13 cellular contexts compared by ENCODE assay signal in the genomic region with DNA sequence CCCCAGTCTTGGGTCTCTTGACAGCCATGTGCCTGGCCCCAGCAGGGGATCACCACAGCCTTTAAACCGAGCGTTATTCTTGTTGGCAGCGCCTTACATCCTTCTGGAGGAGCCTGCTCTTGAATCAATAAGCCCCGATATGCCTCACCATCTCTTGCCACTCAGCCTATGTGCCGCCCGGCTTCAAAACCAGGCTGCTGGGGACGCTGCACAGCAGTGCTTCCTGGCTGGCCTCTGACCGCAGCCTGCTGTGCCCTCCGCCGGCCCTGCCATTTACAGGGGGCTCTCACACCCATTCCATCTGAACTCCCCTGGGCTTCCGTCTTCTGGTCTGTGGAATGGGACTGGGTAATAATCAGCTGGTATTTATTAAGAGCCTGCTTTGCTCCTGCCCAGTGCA. TPM values are rescaled to one million over a fixed set of nuclear protein-coding genes. Genes with fewer than 3 reads are reported as not detected.
A peak's percentile ranks its signal among the peaks of the same experiment; 100 is the strongest.
DNase-seq lines count a peak whose midpoint lies in the region; ATAC-seq and TF ChIP-seq lines count a peak whose summit lies in the region.
"Had no signal": no experiment of that assay in that cellular context is flagged by ENCODE, and none has a peak within 500 bp of the region (broad histone marks: within the 10 kb centered on the region; RNA-seq: fewer than 3 reads in every experiment).

No MANE protein-coding gene starts in this region.

- H3K9me3 ChIP-seq in esophagus (ENCODE audit: control insufficient read depth in 2 of 2, insufficient read depth in 1 of 2, low read depth in 1 of 2, low read length in 1 of 2) = no peaks in the 10 kb centered on the region
- H3K9me3 ChIP-seq: left lung, pancreas had no signal

- H3K4me3 ChIP-seq in esophagus (ENCODE audit: low read depth in 1 of 2, low read length in 2 of 2) = no peak overlapping the region
- H3K4me3 ChIP-seq: GM23248, left lung, pancreas had no signal

- ATAC-seq in GM21825 (IDR thresholded peaks at IDR 0.05; ENCODE audit: unreplicated experiment) (no peak), GM18907 (IDR thresholded peaks at IDR 0.05; ENCODE audit: unreplicated experiment) (no peak)
- ATAC-seq: left lung, pancreas had no signal

- peaks cover 24% of the 10 kb centered on the region for H3K4me1 Mint-ChIP-seq in T-helper 2 cell treated with Interferon-gamma antibody and Interleukin-4, amounts not matched to agents 5 μg/mL and 100 μg/mL, for 36 hours (ENCODE audit: low read depth)
- H3K4me1 Mint-ChIP-seq in type B pancreatic cell (ENCODE audit: unreplicated experiment) = peaks cover 8% of the 10 kb centered on the region

- WGBS in esophagus, 2 donors = 58 to 62% methylated on average over 11 of the region's 11 CpGs

- H3K36me3 ChIP-seq in esophagus (ENCODE audit: control insufficient read depth in 2 of 2, insufficient read depth in 2 of 2, low read length in 1 of 2) = no peaks in the 10 kb centered on the region
- H3K36me3 ChIP-seq: left lung, pancreas had no signal

- H3K4me1 ChIP-seq in esophagus (ENCODE audit: control insufficient read depth in 2 of 2, insufficient read depth in 2 of 2, low read length in 1 of 2) = peaks cover 9 to 26% of the 10 kb centered on the region in 2 donors

- H3K27me3 ChIP-seq in esophagus (ENCODE audit: control insufficient read depth in 1 of 2, insufficient read depth in 2 of 2, low read length in 2 of 2) = no peaks in the 10 kb centered on the region

- H3K4me3 Mint-ChIP-seq in T-helper 2 cell treated with Interferon-gamma antibody and Interleukin-4, amounts not matched to agents 5 μg/mL and 100 μg/mL, for 36 hours = peak overlapping the region; percentile 81
- H3K4me3 Mint-ChIP-seq in type B pancreatic cell = peak overlapping the region; percentile 65

- TF ChIP-seq CTCF in type B pancreatic cell (conservative IDR thresholded peaks at IDR 0.05) = no peak

- DNase-seq in activated naive CD4-positive, alpha-beta T cell treated with Interleukin-2 at 50 U/mL for 16 hours = peak; percentile 11
- DNase-seq in activated naive CD4-positive, alpha-beta T cell treated with anti-CD3 and anti-CD28 coated beads, Interleukin-2, amount 50 U/mL, for 16 hours = no peak
- no peak for DNase-seq in T-helper 2 cell treated with Interferon-gamma antibody and Interleukin-4, amounts not matched to agents 5 μg/mL and 100 μg/mL, for 36 hours (ENCODE audit: low spot score)
- DNase-seq in type B pancreatic cell (ENCODE audit: extremely low spot score, unreplicated experiment) (no peak), H4 (ENCODE audit: low spot score) (no peak)
- DNase-seq: AML-193, GM23248, NCI-H2171 had no signal

- H3K27ac ChIP-seq in esophagus (ENCODE audit: low read depth in 2 of 2, low read length in 1 of 2) = peak overlapping the region; percentile 78 to 96
- H3K27ac ChIP-seq: GM23248, left lung, pancreas had no signal

- no peaks in the 10 kb centered on the region for H3K9me3 Mint-ChIP-seq in T-helper 2 cell treated with Interferon-gamma antibody and Interleukin-4, amounts not matched to agents 5 μg/mL and 100 μg/mL, for 36 hours
- H3K9me3 Mint-ChIP-seq in type B pancreatic cell = no peaks in the 10 kb centered on the region

- peak overlapping the region; percentile 82 for H3K27ac Mint-ChIP-seq in T-helper 2 cell treated with Interferon-gamma antibody and Interleukin-4, amounts not matched to agents 5 μg/mL and 100 μg/mL, for 36 hours
- peak overlapping the region; percentile 82 for H3K27ac Mint-ChIP-seq in type B pancreatic cell

- no peaks in the 10 kb centered on the region for H3K27me3 Mint-ChIP-seq in T-helper 2 cell treated with Interferon-gamma antibody and Interleukin-4, amounts not matched to agents 5 μg/mL and 100 μg/mL, for 36 hours (ENCODE audit: low read depth)
- peaks cover 18% of the 10 kb centered on the region for H3K27me3 Mint-ChIP-seq in type B pancreatic cell

- peaks cover 3% of the 10 kb centered on the region for H3K36me3 Mint-ChIP-seq in T-helper 2 cell treated with Interferon-gamma antibody and Interleukin-4, amounts not matched to agents 5 μg/mL and 100 μg/mL, for 36 hours (ENCODE audit: low read depth)
- no peaks in the 10 kb centered on the region for H3K36me3 Mint-ChIP-seq in type B pancreatic cell

RNA-seq across cellular contexts. Expression of gene PEX10, which starts 3.0 kb away (rescaled TPM):
- polyA plus RNA-seq in esophagus = 10 to 100 TPM; 19.7 to 21.1 TPM
- 26.7 and 27.3 TPM in 2 replicates for total RNA-seq in type B pancreatic cell (ENCODE audit: low replicate concordance)
- 26.1 and 44.5 TPM in 2 replicates for total RNA-seq in H4 (2014; rRNA removed; shearing (Covaris generic))

RNA-seq across cellular contexts. Expression of gene RER1, which starts 23.7 kb away (rescaled TPM):
- 100 to 1,000 TPM in 1 of 2 donors, 10 to 100 TPM in 1; 85.8 to 116 TPM for polyA plus RNA-seq in esophagus
- total RNA-seq in type B pancreatic cell (ENCODE audit: low replicate concordance) = 126 and 174 TPM in 2 replicates
- total RNA-seq in H4 (2014; rRNA removed; shearing (Covaris generic)) = 173 and 208 TPM in 2 replicates

RNA-seq across cellular contexts. Expression of gene MORN1, which starts 24.0 kb away (rescaled TPM):
- 1 to 10 TPM; 3.0 to 5.8 TPM for polyA plus RNA-seq in esophagus
- total RNA-seq in type B pancreatic cell (ENCODE audit: low replicate concordance) = 17.7 and 27.5 TPM in 2 replicates
- total RNA-seq in H4 (2014; rRNA removed; shearing (Covaris generic)) = 5.4 and 6.3 TPM in 2 replicates
